ENCODE assay signal across 1 cellular context in genomic region chr11:126392638-126393023, GRCh38.
TF ChIP-seq lines count a peak whose summit lies in the region.

No MANE protein-coding gene starts in this region.

TF ChIP-seq in HepG2, 621 proteins besides CTCF, POLR2A, EP300 and RAD21 (continued from another document):
- TF ChIP-seq ZNF790 (CRISPR knock-in tag; IDR thresholded peaks at IDR 0.05; ENCODE audit: borderline replicate concordance) (no peak), TFAP4 (IDR thresholded peaks at IDR 0.05; ENCODE audit: borderline replicate concordance, low read depth) (no peak), ZBTB37 (CRISPR knock-in tag; IDR thresholded peaks at IDR 0.05) (no peak), ZBTB40 (IDR thresholded peaks at IDR 0.05) (no peak), ZBTB40 (CRISPR knock-in tag; IDR thresholded peaks at IDR 0.05) (no peak), SAP130 (CRISPR knock-in tag; IDR thresholded peaks at IDR 0.05; ENCODE audit: low read depth) (no peak), ZNF777 (CRISPR knock-in tag; IDR thresholded peaks at IDR 0.05) (no peak), ZNF329 (CRISPR knock-in tag; IDR thresholded peaks at IDR 0.05; ENCODE audit: low read depth) (no peak), ZNF557 (CRISPR knock-in tag; IDR thresholded peaks at IDR 0.05) (no peak), ZBTB33 (CRISPR knock-in tag; IDR thresholded peaks at IDR 0.05) (no peak), CEBPB (IDR thresholded peaks at IDR 0.05; ENCODE audit: borderline replicate concordance, low read depth, low read length) (no peak), RORA (CRISPR knock-in tag; IDR thresholded peaks at IDR 0.05) (no peak)
